ENCODE assay signal across 7 cellular contexts in the genomic region with DNA sequence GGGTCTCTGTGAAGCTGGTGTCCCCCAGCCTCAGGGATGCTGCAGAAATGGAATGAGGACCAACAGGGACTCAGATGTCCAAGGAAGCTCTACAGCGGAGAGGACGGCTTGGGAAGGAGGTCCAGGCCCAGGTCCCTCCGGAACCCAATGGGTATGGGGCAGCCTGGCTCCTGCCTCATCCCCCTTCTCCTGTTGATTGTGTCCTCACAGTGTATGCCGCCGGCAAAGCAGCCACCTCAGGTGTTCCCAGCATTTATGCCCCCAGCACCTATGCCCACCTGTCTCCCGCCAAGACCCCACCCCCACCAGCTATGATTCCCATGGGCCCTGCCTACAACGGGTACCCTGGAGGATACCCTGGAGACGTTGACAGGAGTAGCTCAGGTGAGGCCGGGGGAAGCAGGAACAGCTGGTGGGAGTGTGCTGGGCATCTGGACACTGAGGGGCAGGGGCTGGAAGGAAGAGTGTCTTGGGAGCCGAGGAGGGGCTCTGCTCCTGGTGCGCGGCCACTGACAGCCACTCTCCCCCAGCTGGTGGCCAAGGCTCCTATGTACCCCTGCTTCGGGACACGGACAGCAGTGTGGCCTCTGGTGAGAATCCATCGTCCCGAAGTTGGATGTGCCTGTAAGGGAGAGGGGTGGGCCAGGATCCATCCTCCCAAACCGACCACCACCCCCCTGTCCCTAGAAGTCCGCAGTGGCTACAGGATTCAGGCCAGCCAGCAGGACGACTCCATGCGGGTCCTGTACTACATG.
DNase-seq lines count a peak whose midpoint lies in the region; ATAC-seq lines count a peak whose summit lies in the region.

No MANE protein-coding gene starts in this region.

- no peaks in the 10 kb centered on the region for H3K27me3 ChIP-seq in HUES6 (ENCODE audit: control insufficient read depth, insufficient read depth, low read length)
- no peaks in the 10 kb centered on the region for H3K27me3 ChIP-seq in iPS-18a (ENCODE audit: control insufficient read depth, insufficient read depth, low read length)

- no peak overlapping the region for H3K9ac ChIP-seq in HUES6 (ENCODE audit: low read length)
- H3K9ac ChIP-seq in iPS-18a (ENCODE audit: low read length) = no peak overlapping the region

- H3K36me3 ChIP-seq in HUES6 (ENCODE audit: control insufficient read depth, insufficient read depth, low read length) = peaks cover 65% of the 10 kb centered on the region
- peaks cover 52% of the 10 kb centered on the region for H3K36me3 ChIP-seq in iPS-18a (ENCODE audit: control insufficient read depth, low read depth, low read length)

- peak overlapping the region; percentile 95 for H3K4me3 Mint-ChIP-seq in activated naive CD4-positive, alpha-beta T cell treated with anti-CD3 and anti-CD28 coated beads, Interleukin-2, amount 50 U/mL, for 24 hours
- H3K4me3 Mint-ChIP-seq in stimulated activated naive CD8-positive, alpha-beta T cell treated with anti-CD3 and anti-CD28 coated beads, Interleukin-15, amount 100 ng/mL, for 72 hours = peak overlapping the region; percentile 96 to 99

- H3K4me3 ChIP-seq in HUES6 (ENCODE audit: low read depth, low read length) (peak overlapping the region; percentile 88; the same call in 1 of the 2 replicates), iPS-18a (ENCODE audit: low read length) (peak overlapping the region; percentile 80)

- H3K27me3 Mint-ChIP-seq in activated naive CD4-positive, alpha-beta T cell treated with anti-CD3 and anti-CD28 coated beads, Interleukin-2, amount 50 U/mL, for 24 hours = no peaks in the 10 kb centered on the region
- H3K27me3 Mint-ChIP-seq in stimulated activated naive CD8-positive, alpha-beta T cell treated with anti-CD3 and anti-CD28 coated beads, Interleukin-15, amount 100 ng/mL, for 72 hours = no peaks in the 10 kb centered on the region

- H3K9me3 ChIP-seq in HUES6 (ENCODE audit: control insufficient read depth, insufficient read depth, low read depth, low read length) = no peaks in the 10 kb centered on the region
- H3K9me3 ChIP-seq in iPS-18a (ENCODE audit: control insufficient read depth, low read depth, low read length) = no peaks in the 10 kb centered on the region

- H3K27ac ChIP-seq in HUES6 (ENCODE audit: low read depth, low read length) (no peak overlapping the region), iPS-18a (ENCODE audit: low read length) (no peak overlapping the region)

- no peak for ATAC-seq in stimulated activated naive CD8-positive, alpha-beta T cell treated with anti-CD3 and anti-CD28 coated beads, Interleukin-15, amount 100 ng/mL, for 72 hours
- no peak for ATAC-seq in HG03280 (IDR thresholded peaks at IDR 0.05; ENCODE audit: unreplicated experiment)

- H3K4me1 ChIP-seq in HUES6 (ENCODE audit: control insufficient read depth, insufficient read depth, low read length) (peaks cover 8% of the 10 kb centered on the region), iPS-18a (ENCODE audit: control insufficient read depth, low read depth, low read length) (peaks cover 3% of the 10 kb centered on the region)

- H3K9me3 Mint-ChIP-seq in activated naive CD4-positive, alpha-beta T cell treated with anti-CD3 and anti-CD28 coated beads, Interleukin-2, amount 50 U/mL, for 24 hours = no peaks in the 10 kb centered on the region
- no peaks in the 10 kb centered on the region for H3K9me3 Mint-ChIP-seq in stimulated activated naive CD8-positive, alpha-beta T cell treated with anti-CD3 and anti-CD28 coated beads, Interleukin-15, amount 100 ng/mL, for 72 hours

- peaks cover 34% of the 10 kb centered on the region for H3K4me1 Mint-ChIP-seq in activated naive CD4-positive, alpha-beta T cell treated with anti-CD3 and anti-CD28 coated beads, Interleukin-2, amount 50 U/mL, for 24 hours
- H3K4me1 Mint-ChIP-seq in stimulated activated naive CD8-positive, alpha-beta T cell treated with anti-CD3 and anti-CD28 coated beads, Interleukin-15, amount 100 ng/mL, for 72 hours = peaks cover 44% of the 10 kb centered on the region

- H3K36me3 Mint-ChIP-seq in activated naive CD4-positive, alpha-beta T cell treated with anti-CD3 and anti-CD28 coated beads, Interleukin-2, amount 50 U/mL, for 24 hours = peaks cover 2% of the 10 kb centered on the region

- peak overlapping the region; percentile 87 for H3K27ac Mint-ChIP-seq in activated naive CD4-positive, alpha-beta T cell treated with anti-CD3 and anti-CD28 coated beads, Interleukin-2, amount 50 U/mL, for 24 hours
- peak overlapping the region; percentile 46 to 88 for H3K27ac Mint-ChIP-seq in stimulated activated naive CD8-positive, alpha-beta T cell treated with anti-CD3 and anti-CD28 coated beads, Interleukin-15, amount 100 ng/mL, for 72 hours

- DNase-seq in stimulated activated naive CD8-positive, alpha-beta T cell treated with anti-CD3 and anti-CD28 coated beads, Interleukin-15, amount 100 ng/mL, for 72 hours = no peak
- DNase-seq in NCI-H82 (lab: John Stamatoyannopoulos, UW) (no peak), NOMO-1 (lab: John Stamatoyannopoulos, UW; ENCODE audit: unreplicated experiment in 2 of 2) (no peak)
